ENCODE assay signal across 8 cellular contexts in the genomic region with DNA sequence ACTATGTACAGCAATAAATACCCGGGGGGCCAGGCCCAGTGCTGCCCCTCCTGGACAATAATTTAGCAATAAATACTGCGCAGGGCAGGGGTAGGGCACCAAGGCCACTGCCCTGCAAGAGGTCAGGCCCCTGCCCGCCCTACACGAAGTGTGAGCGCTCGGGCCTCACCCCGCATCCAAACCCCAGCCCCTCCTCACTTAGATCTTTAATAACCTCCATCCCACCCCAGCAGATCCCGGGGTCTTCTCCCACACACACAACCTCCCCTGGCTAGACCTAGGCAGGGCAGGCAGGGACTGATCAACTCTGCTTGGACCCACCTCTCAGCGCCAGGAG. TPM values are rescaled to one million over a fixed set of nuclear protein-coding genes. Genes with fewer than 3 reads are reported as not detected.
DNase-seq lines count a peak whose midpoint lies in the region; ATAC-seq, FAIRE-seq and TF ChIP-seq lines count a peak whose summit lies in the region.
"Not testable (repeated sequence)": the region's sequence is repeated elsewhere in the genome, so short reads cannot be mapped to it uniquely, and the experiment has no call there.

No MANE protein-coding gene starts in this region.

- H3K27ac ChIP-seq in A549 (peak overlapping the region; percentile 93 to 97; a peak in 4 of 6 replicates), duodenal mucosa (ENCODE audit: low read depth, low read length) (peak overlapping the region; percentile 55), right lobe of liver (peak overlapping the region in 2 of 3 donors; percentile 44 to 60), sigmoid colon (peak overlapping the region; percentile 69 to 84 (median 74))

- not testable (repeated sequence) for H3K27me3 Mint-ChIP-seq in activated CD8-positive, alpha-beta T cell treated with anti-CD3 and anti-CD28 coated beads, Interleukin-2, amount 10 ng/mL, durations not matched to agents 7 days and 5 days (ENCODE audit: low read depth)

- FAIRE-seq in A549 (lab: Jason Lieb, UNC): not testable (repeated sequence)

- H3K4me3 ChIP-seq in A549 (peak overlapping the region; percentile 97), LNCaP clone FGC (ENCODE audit: low read depth, low read length) (peak overlapping the region; percentile 63), duodenal mucosa (ENCODE audit: low read depth in 1 of 2, low read length in 2 of 2) (peak overlapping the region in 1 of 2 donors; percentile 24), right lobe of liver (peak overlapping the region in 2 of 3 donors; percentile 83 to 89), sigmoid colon (peak overlapping the region; percentile 37 to 94 (median 84))

- TF ChIP-seq RAD21 in A549 (conservative IDR thresholded peaks at IDR 0.05 in 1 of 2, IDR thresholded peaks at IDR 0.05 in 1 of 2): not testable (repeated sequence)

- H3K27ac Mint-ChIP-seq in activated CD8-positive, alpha-beta T cell treated with anti-CD3 and anti-CD28 coated beads, Interleukin-2, amount 10 ng/mL, durations not matched to agents 7 days and 5 days: peak overlapping the region; percentile 71

- H3K9me3 ChIP-seq in A549; duodenal mucosa (ENCODE audit: control insufficient read depth in 1 of 2, low read length in 2 of 2); right lobe of liver; sigmoid colon: not testable (repeated sequence)

- peak overlapping the region in 1 of 2 donors; percentile 14 for H3K9ac ChIP-seq in duodenal mucosa (ENCODE audit: low read depth in 1 of 2, low read length in 2 of 2)

- POLR2A ChIA-PET in A549 (lab: Yijun Ruan, JAX); activated CD8-positive, alpha-beta T cell treated with anti-CD3 and anti-CD28 coated beads, Interleukin-2, amount 10 ng/mL, durations not matched to agents 7 days and 5 days (lab: Charles Lee): not testable (repeated sequence)

- not testable (repeated sequence) for H3K9me3 Mint-ChIP-seq in activated CD8-positive, alpha-beta T cell treated with anti-CD3 and anti-CD28 coated beads, Interleukin-2, amount 10 ng/mL, durations not matched to agents 7 days and 5 days (ENCODE audit: insufficient read depth)

- not testable (repeated sequence) for TF ChIP-seq EP300 in A549 (IDR thresholded peaks at IDR 0.05); sigmoid colon (IDR thresholded peaks at IDR 0.05)

- H3K27me3 ChIP-seq in duodenal mucosa (ENCODE audit: control insufficient read depth in 1 of 2, insufficient read depth in 2 of 2, low read length in 2 of 2); right lobe of liver; sigmoid colon: not testable (repeated sequence)

- peaks cover 29% of the 10 kb centered on the region for H3K4me1 Mint-ChIP-seq in activated CD8-positive, alpha-beta T cell treated with anti-CD3 and anti-CD28 coated beads, Interleukin-2, amount 10 ng/mL, durations not matched to agents 7 days and 5 days (ENCODE audit: low read depth)

- CTCF ChIA-PET in A549 (lab: Yijun Ruan, JAX): interaction anchor here (0.9 kb wide), 1 partner anchor 103 kb away, joined by 4 read pairs; no protein-coding TSS in a partner anchor
- CTCF ChIA-PET in activated CD8-positive, alpha-beta T cell treated with anti-CD3 and anti-CD28 coated beads, Interleukin-2, amount 10 ng/mL, durations not matched to agents 7 days and 5 days (lab: Charles Lee): interaction anchor here (0.9 kb wide), 1 partner anchor 41 kb away, joined by 4 read pairs; no protein-coding TSS in a partner anchor

- H3K4me1 ChIP-seq in A549: peaks cover 61% of the 10 kb centered on the region
- H3K4me1 ChIP-seq in duodenal mucosa (ENCODE audit: control insufficient read depth in 1 of 2, insufficient read depth in 2 of 2, low read length in 2 of 2): peaks cover 47 to 51% of the 10 kb centered on the region in 2 donors
- peaks cover 0 to 51% (median 24%) of the 10 kb centered on the region in 4 donors for H3K4me1 ChIP-seq in right lobe of liver
- peaks cover 0 to 63% (median 53%) of the 10 kb centered on the region in 4 donors for H3K4me1 ChIP-seq in sigmoid colon

- intact Hi-C loops in right lobe of liver (cut with DNase I); sigmoid colon (cut with DNase I): not testable (repeated sequence)

- not testable (repeated sequence) for DNase-seq in A549 (ENCODE audit: low read depth in 1 of 2, low spot score in 1 of 2); LNCaP clone FGC (ENCODE audit: low read depth); activated CD8-positive, alpha-beta T cell treated with anti-CD3 and anti-CD28 coated beads, Interleukin-2, amount 10 ng/mL, durations not matched to agents 7 days and 5 days; right lobe of liver; sigmoid colon

- peaks cover 39% of the 10 kb centered on the region for H3K36me3 Mint-ChIP-seq in activated CD8-positive, alpha-beta T cell treated with anti-CD3 and anti-CD28 coated beads, Interleukin-2, amount 10 ng/mL, durations not matched to agents 7 days and 5 days (ENCODE audit: low read depth)

- TF ChIP-seq POLR2A in A549 (IDR thresholded peaks at IDR 0.05; ENCODE audit: low read length); right lobe of liver (IDR thresholded peaks at IDR 0.05); sigmoid colon (IDR thresholded peaks at IDR 0.05): not testable (repeated sequence)

- ATAC-seq in A549 (peak; percentile 30 to 37; a peak in 5 of 6 replicates), GM19395 (IDR thresholded peaks at IDR 0.05; ENCODE audit: unreplicated experiment) (peak; percentile 28), HG02970 (IDR thresholded peaks at IDR 0.05; ENCODE audit: low FRiP score, unreplicated experiment) (peak; percentile 10), right lobe of liver (peak; percentile 9 to 46 (median 28))
- ATAC-seq in activated CD8-positive, alpha-beta T cell treated with anti-CD3 and anti-CD28 coated beads, Interleukin-2, amount 10 ng/mL, durations not matched to agents 7 days and 5 days: peak; percentile 2

- H3K4me2 ChIP-seq in A549: peak overlapping the region; percentile 99

- H3K4me3 Mint-ChIP-seq in activated CD8-positive, alpha-beta T cell treated with anti-CD3 and anti-CD28 coated beads, Interleukin-2, amount 10 ng/mL, durations not matched to agents 7 days and 5 days: peak overlapping the region; percentile 82

- WGBS in A549 (ENCODE audit: missing lambda C conversion rate): 32% methylated on average over 9 of the region's 9 CpGs
- 12% methylated on average over 7 of the region's 9 CpGs for WGBS in right lobe of liver (ENCODE audit: insufficient coverage, low coverage, low lambda C conversion rate, missing lambda C conversion rate)
- 14 to 40% methylated on average over 9 of the region's 9 CpGs for WGBS in sigmoid colon, 2 donors

- H3K36me3 ChIP-seq in duodenal mucosa (ENCODE audit: control insufficient read depth in 1 of 2, insufficient read depth in 2 of 2, low read length in 2 of 2) (peaks cover 26 to 47% of the 10 kb centered on the region in 2 donors), right lobe of liver (peaks cover 0 to 31% (median 16%) of the 10 kb centered on the region in 4 donors), sigmoid colon (peaks cover 19 to 61% (median 41%) of the 10 kb centered on the region in 4 donors)

- not testable (repeated sequence) for TF ChIP-seq CTCF in A549 (IDR thresholded peaks at IDR 0.05); LNCaP clone FGC (IDR thresholded peaks at IDR 0.05; ENCODE audit: control insufficient read depth, extremely low read depth, insufficient read depth); right lobe of liver (IDR thresholded peaks at IDR 0.05); sigmoid colon (IDR thresholded peaks at IDR 0.05)

RNA-seq across cellular contexts. Expression of gene SIRT7, which starts 0.3 kb away (rescaled TPM):
- 9.8 and 13.7 TPM in 2 replicates for polyA plus RNA-seq in A549 (2011; rRNA removed)
- polyA plus RNA-seq in A549 (2012; cell fraction: cytosol; rRNA removed): 29.1 and 29.7 TPM in 2 replicates
- 131 and 141 TPM in 2 replicates for polyA plus RNA-seq in A549 (2012; cell fraction: nucleus; rRNA removed)
- 34.0 to 35.2 TPM (median 34.8 TPM) in 3 replicates for polyA plus RNA-seq in A549 (2017; fragmentation: RNase III; extraction: RNeasy Plus Mini Kit Qiagen cat#74134 plus additional on column Dnase treatment)
- polyA minus RNA-seq in A549 (2011; rRNA and poly(A)+ RNA removed): 40.0 and 46.9 TPM in 2 replicates
- 10 to 100 TPM; 55.0 to 63.4 TPM for total RNA-seq in activated CD8-positive, alpha-beta T cell treated with anti-CD3 and anti-CD28 coated beads, Interleukin-2, amount 10 ng/mL, durations not matched to agents 7 days and 5 days
- total RNA-seq in right lobe of liver: 10 to 100 TPM in 4 of 6 experiments, 1 to 10 TPM in 2; 7.4 to 15.0 (median 12.2) TPM
- 10 to 100 TPM; 11.4 to 31.6 (median 14.1) TPM for total RNA-seq in sigmoid colon
- polyA plus RNA-seq in sigmoid colon: 10 to 100 TPM; 28.8 to 62.2 (median 39.1) TPM

RNA-seq across cellular contexts. Expression of gene PCYT2, which starts 7.1 kb away (rescaled TPM):
- 7.1 and 7.7 TPM in 2 replicates for polyA plus RNA-seq in A549 (2011; rRNA removed)
- polyA plus RNA-seq in A549 (2012; cell fraction: cytosol; rRNA removed): 16.6 and 20.5 TPM in 2 replicates
- polyA plus RNA-seq in A549 (2012; cell fraction: nucleus; rRNA removed): 39.2 and 46.7 TPM in 2 replicates
- 14.8 to 17.0 TPM (median 16.3 TPM) in 3 replicates for polyA plus RNA-seq in A549 (2017; fragmentation: RNase III; extraction: RNeasy Plus Mini Kit Qiagen cat#74134 plus additional on column Dnase treatment)
- polyA minus RNA-seq in A549 (2011; rRNA and poly(A)+ RNA removed): 12.4 and 13.8 TPM in 2 replicates
- total RNA-seq in activated CD8-positive, alpha-beta T cell treated with anti-CD3 and anti-CD28 coated beads, Interleukin-2, amount 10 ng/mL, durations not matched to agents 7 days and 5 days: 10 to 100 TPM; 48.6 to 50.4 TPM
- 100 to 1,000 TPM in 1 of 6 experiments, 10 to 100 TPM in 5; 63.5 to 103 (median 89.3) TPM for total RNA-seq in right lobe of liver
- 10 to 100 TPM; 11.4 to 24.6 (median 19.3) TPM for total RNA-seq in sigmoid colon
- 10 to 100 TPM; 21.6 to 86.4 (median 40.7) TPM for polyA plus RNA-seq in sigmoid colon

RNA-seq across cellular contexts. Expression of gene MAFG, which starts 9.2 kb away (rescaled TPM):
- 41.6 and 47.9 TPM in 2 replicates for polyA plus RNA-seq in A549 (2011; rRNA removed)
- polyA plus RNA-seq in A549 (2012; cell fraction: cytosol; rRNA removed): 55.5 and 60.4 TPM in 2 replicates
- polyA plus RNA-seq in A549 (2012; cell fraction: nucleus; rRNA removed): 194 and 235 TPM in 2 replicates
- polyA plus RNA-seq in A549 (2017; fragmentation: RNase III; extraction: RNeasy Plus Mini Kit Qiagen cat#74134 plus additional on column Dnase treatment): 49.8 to 57.9 TPM (median 52.4 TPM) in 3 replicates
- polyA minus RNA-seq in A549 (2011; rRNA and poly(A)+ RNA removed): 18.1 and 22.6 TPM in 2 replicates
- total RNA-seq in activated CD8-positive, alpha-beta T cell treated with anti-CD3 and anti-CD28 coated beads, Interleukin-2, amount 10 ng/mL, durations not matched to agents 7 days and 5 days: 10 to 100 TPM; 14.0 to 16.5 TPM
- total RNA-seq in right lobe of liver: 10 to 100 TPM in 2 of 6 experiments, 1 to 10 TPM in 4; 7.4 to 12.9 (median 9.2) TPM
- total RNA-seq in sigmoid colon: 10 to 100 TPM; 16.4 to 21.9 (median 17.0) TPM
- 10 to 100 TPM in 1 of 3 donors, 1 to 10 TPM in 2; 8.8 to 21.9 (median 9.0) TPM for polyA plus RNA-seq in sigmoid colon

RNA-seq across cellular contexts. Expression of gene NPB, which starts 16.3 kb away (rescaled TPM):
- polyA plus RNA-seq in A549 (2011; rRNA removed) (0.34 and 0.41 TPM in 2 replicates), A549 (2017; fragmentation: RNase III; extraction: RNeasy Plus Mini Kit Qiagen cat#74134 plus additional on column Dnase treatment) (0.29 to 0.45 TPM (median 0.38 TPM) in 3 replicates), sigmoid colon (under 1 TPM in 1 of 3 donors, not detected in 2; 0.87 TPM)
- 0.41 and 0.48 TPM in 2 replicates for polyA plus RNA-seq in A549 (2012; cell fraction: cytosol; rRNA removed)
- 0.48 and 0.61 TPM in 2 replicates for polyA plus RNA-seq in A549 (2012; cell fraction: nucleus; rRNA removed)
- 0.78 and 1.1 TPM in 2 replicates for polyA minus RNA-seq in A549 (2011; rRNA and poly(A)+ RNA removed)
- under 1 TPM; 0.18 to 0.55 TPM for total RNA-seq in activated CD8-positive, alpha-beta T cell treated with anti-CD3 and anti-CD28 coated beads, Interleukin-2, amount 10 ng/mL, durations not matched to agents 7 days and 5 days
- total RNA-seq in right lobe of liver (1 to 10 TPM in 2 of 6 experiments, under 1 TPM in 2, not detected in 2; 0.12 to 1.5 (median 0.87) TPM), sigmoid colon (1 to 10 TPM in 1 of 4 donors, under 1 TPM in 2, not detected in 1; 0.27 to 1.8 (median 0.71) TPM)

RNA-seq across cellular contexts. Expression of gene PYCR1, which starts 18.8 kb away (rescaled TPM):
- polyA plus RNA-seq in A549 (2011; rRNA removed) (77.1 and 81.4 TPM in 2 replicates), A549 (2017; fragmentation: RNase III; extraction: RNeasy Plus Mini Kit Qiagen cat#74134 plus additional on column Dnase treatment) (81.4 to 93.3 TPM (median 87.2 TPM) in 3 replicates), sigmoid colon (10 to 100 TPM; 34.2 to 64.9 (median 49.7) TPM)
- 150 and 202 TPM in 2 replicates for polyA plus RNA-seq in A549 (2012; cell fraction: cytosol; rRNA removed)
- 126 and 181 TPM in 2 replicates for polyA plus RNA-seq in A549 (2012; cell fraction: nucleus; rRNA removed)
- polyA minus RNA-seq in A549 (2011; rRNA and poly(A)+ RNA removed): 94.1 and 104 TPM in 2 replicates
- total RNA-seq in activated CD8-positive, alpha-beta T cell treated with anti-CD3 and anti-CD28 coated beads, Interleukin-2, amount 10 ng/mL, durations not matched to agents 7 days and 5 days: 10 to 100 TPM; 35.5 to 38.1 TPM
- total RNA-seq in right lobe of liver (10 to 100 TPM in 1 of 6 experiments, 1 to 10 TPM in 5; 3.2 to 10.6 (median 5.1) TPM), sigmoid colon (1 to 10 TPM; 1.1 to 9.1 (median 2.8) TPM)
